ENCODE assay signal across 1 cellular context in the genomic region with DNA sequence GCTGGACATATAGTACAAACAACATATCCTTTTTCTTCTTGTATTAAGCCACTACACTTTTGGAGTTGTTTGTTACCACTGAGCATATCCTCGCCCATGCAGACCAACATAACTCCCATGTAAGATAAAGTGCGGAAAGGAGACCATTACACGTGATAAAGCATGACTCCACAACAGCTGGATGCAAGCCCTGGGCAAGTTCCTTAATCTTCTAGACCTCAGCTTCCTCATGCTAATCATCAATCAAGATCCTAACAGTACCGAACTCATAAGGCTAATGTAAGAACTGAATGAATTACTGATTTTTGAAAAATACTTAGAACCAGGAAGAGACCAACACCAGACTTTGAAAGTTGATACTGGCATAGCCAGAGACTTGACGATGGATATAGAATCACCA.
A peak's percentile ranks its signal among the peaks of the same experiment; 100 is the strongest.
TF ChIP-seq lines count a peak whose summit lies in the region.

No MANE protein-coding gene starts in this region.

TF ChIP-seq in K562, 482 proteins besides CTCF, POLR2A, EP300 and RAD21 (continued from another document):
- TF ChIP-seq REST (CRISPR knock-in tag; IDR thresholded peaks at IDR 0.05; ENCODE audit: low read depth): no peak
- TF ChIP-seq SMARCA5 (IDR thresholded peaks at IDR 0.05): no peak
- TF ChIP-seq TRIM24 (IDR thresholded peaks at IDR 0.05): 0 out of 4 replicates have a peak, but pooled peaks of 1 of the 2 experiments have one; percentile 19
- TF ChIP-seq ZNF589 (CRISPR knock-in tag; IDR thresholded peaks at IDR 0.05; ENCODE audit: low read depth): 0 out of 2 replicates have a peak, but pooled peaks have one; percentile 54
- TF ChIP-seq EGR1 (conservative IDR thresholded peaks at IDR 0.05): no peak
- peak; percentile 25 to 42; a peak in 2 of 4 replicates for TF ChIP-seq NRF1 (conservative IDR thresholded peaks at IDR 0.05 in 1 of 2, IDR thresholded peaks at IDR 0.05 in 1 of 2)
- peak in 1 of 2 experiments; percentile 24; a peak in 1 of 4 replicates for TF ChIP-seq TBL1XR1 (IDR thresholded peaks at IDR 0.05; ENCODE audit: low read length in 2 of 2)
- 0 out of 2 replicates have a peak, but pooled peaks have one; percentile 59 for TF ChIP-seq ZNF175 (CRISPR knock-in tag; IDR thresholded peaks at IDR 0.05; ENCODE audit: low read depth)
- no peak for TF ChIP-seq BRD4 (IDR thresholded peaks at IDR 0.05)
- TF ChIP-seq, protein P1, sequence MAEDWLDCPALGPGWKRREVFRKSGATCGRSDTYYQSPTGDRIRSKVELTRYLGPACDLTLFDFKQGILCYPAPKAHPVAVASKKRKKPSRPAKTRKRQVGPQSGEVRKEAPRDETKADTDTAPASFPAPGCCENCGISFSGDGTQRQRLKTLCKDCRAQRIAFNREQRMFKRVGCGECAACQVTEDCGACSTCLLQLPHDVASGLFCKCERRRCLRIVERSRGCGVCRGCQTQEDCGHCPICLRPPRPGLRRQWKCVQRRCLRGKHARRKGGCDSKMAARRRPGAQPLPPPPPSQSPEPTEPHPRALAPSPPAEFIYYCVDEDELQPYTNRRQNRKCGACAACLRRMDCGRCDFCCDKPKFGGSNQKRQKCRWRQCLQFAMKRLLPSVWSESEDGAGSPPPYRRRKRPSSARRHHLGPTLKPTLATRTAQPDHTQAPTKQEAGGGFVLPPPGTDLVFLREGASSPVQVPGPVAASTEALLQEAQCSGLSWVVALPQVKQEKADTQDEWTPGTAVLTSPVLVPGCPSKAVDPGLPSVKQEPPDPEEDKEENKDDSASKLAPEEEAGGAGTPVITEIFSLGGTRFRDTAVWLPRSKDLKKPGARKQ (CRISPR knock-in tag; IDR thresholded peaks at IDR 0.05): no peak
- TF ChIP-seq RCOR1 (IDR thresholded peaks at IDR 0.05; ENCODE audit: borderline replicate concordance in 1 of 2, low read depth in 2 of 2, low read length in 2 of 2): 0 out of 4 replicates have a peak, but pooled peaks of 1 of the 2 experiments have one; percentile 12
- TF ChIP-seq JUND (IDR thresholded peaks at IDR 0.05; ENCODE audit: borderline replicate concordance, low read depth, low read length): peak; percentile 19; the same call in 1 of the 2 replicates
- peak; percentile 29; the same call in 1 of the 3 replicates for TF ChIP-seq JUND (tag; IDR thresholded peaks at IDR 0.05; ENCODE audit: borderline replicate concordance, low read depth, low read length)
- no peak for TF ChIP-seq MCM5 (IDR thresholded peaks at IDR 0.05; ENCODE audit: low read depth)
- TF ChIP-seq BHLHE40 (IDR thresholded peaks at IDR 0.05; ENCODE audit: low read length): peak; percentile 92
- 0 out of 2 replicates have a peak, but pooled peaks have one; percentile 12 for TF ChIP-seq ZNF24 (IDR thresholded peaks at IDR 0.05)
